ENCODE assay signal across 27 cellular contexts in genomic region chr4:158829254-158829653, GRCh38.
DNase-seq lines count a peak whose midpoint lies in the region; ATAC-seq, FAIRE-seq and TF ChIP-seq lines count a peak whose summit lies in the region.
"Had no signal": no experiment of that assay in that cellular context is flagged by ENCODE, and none has a peak within 500 bp of the region (broad histone marks: within the 10 kb centered on the region; RNA-seq: fewer than 3 reads in every experiment).

No MANE protein-coding gene starts in this region.

- no peak for ATAC-seq in activated T-helper 17 cell treated with anti-CD3 and anti-CD28 coated beads, Interleukin-2, amount 50 U/mL, for 72 hours (replicated peaks)
- ATAC-seq: PC-3 had no signal

- peak overlapping the region; percentile 18 for H3K27ac Mint-ChIP-seq in activated T-helper 17 cell treated with anti-CD3 and anti-CD28 coated beads, Interleukin-2, amount 50 U/mL, for 72 hours
- H3K27ac Mint-ChIP-seq in progenitor cell of endocrine pancreas (peak overlapping the region; percentile 1), type B pancreatic cell (no peak overlapping the region)

- H3K4me1 ChIP-seq in kidney (ENCODE audit: control insufficient read depth in 1 of 2, insufficient read depth in 1 of 2, low read depth in 1 of 2, low read length in 2 of 2): peaks cover 35 to 48% of the 10 kb centered on the region in 2 donors

- H3K9me3 ChIP-seq in kidney (ENCODE audit: control insufficient read depth in 1 of 2, low read length in 2 of 2): no peaks in the 10 kb centered on the region
- H3K9me3 ChIP-seq: BE2C, MG63 had no signal

- H3K4me3 ChIP-seq in kidney (ENCODE audit: low read length in 2 of 2): no peak overlapping the region
- H3K4me3 ChIP-seq: MG63 had no signal

- peaks cover 44% of the 10 kb centered on the region for H3K4me1 Mint-ChIP-seq in activated T-helper 17 cell treated with anti-CD3 and anti-CD28 coated beads, Interleukin-2, amount 50 U/mL, for 72 hours
- H3K4me1 Mint-ChIP-seq in progenitor cell of endocrine pancreas (ENCODE audit: low read depth) (peaks cover 70% of the 10 kb centered on the region), type B pancreatic cell (ENCODE audit: unreplicated experiment) (peaks cover 37% of the 10 kb centered on the region)
- H3K4me1 Mint-ChIP-seq: CD14-positive monocyte had no signal

- peaks cover 0 to 44% of the 10 kb centered on the region in 2 donors for H3K36me3 ChIP-seq in kidney (ENCODE audit: control insufficient read depth in 1 of 2, insufficient read depth in 2 of 2, low read length in 2 of 2)
- H3K36me3 ChIP-seq: BE2C, MG63 had no signal

- no peaks in the 10 kb centered on the region for H3K27me3 Mint-ChIP-seq in activated T-helper 17 cell treated with anti-CD3 and anti-CD28 coated beads, Interleukin-2, amount 50 U/mL, for 72 hours
- H3K27me3 Mint-ChIP-seq in progenitor cell of endocrine pancreas (no peaks in the 10 kb centered on the region), type B pancreatic cell (no peaks in the 10 kb centered on the region)

- intact Hi-C loops in kidney (cut with DNase I): no loop called here

- H3K9me3 Mint-ChIP-seq in activated T-helper 17 cell treated with anti-CD3 and anti-CD28 coated beads, Interleukin-2, amount 50 U/mL, for 72 hours: no peaks in the 10 kb centered on the region
- H3K9me3 Mint-ChIP-seq in progenitor cell of endocrine pancreas (ENCODE audit: low read depth) (peaks cover 3% of the 10 kb centered on the region), type B pancreatic cell (no peaks in the 10 kb centered on the region)
- H3K9me3 Mint-ChIP-seq: CD14-positive monocyte; CD8-positive, alpha-beta memory T cell had no signal

- no peak overlapping the region for H3K4me3 Mint-ChIP-seq in activated T-helper 17 cell treated with anti-CD3 and anti-CD28 coated beads, Interleukin-2, amount 50 U/mL, for 72 hours
- H3K4me3 Mint-ChIP-seq in progenitor cell of endocrine pancreas (ENCODE audit: low read depth) (no peak overlapping the region), type B pancreatic cell (no peak overlapping the region)
- H3K4me3 Mint-ChIP-seq: CD14-positive monocyte; CD8-positive, alpha-beta memory T cell had no signal

- H3K9ac ChIP-seq in kidney (ENCODE audit: low read length in 2 of 2): peak overlapping the region in 1 of 2 donors; percentile 6

- peak overlapping the region; percentile 20 to 32 for H3K27ac ChIP-seq in kidney (ENCODE audit: low read depth in 2 of 2, low read length in 2 of 2)

- TF ChIP-seq CTCF in kidney (IDR thresholded peaks at IDR 0.05; ENCODE audit: borderline replicate concordance, extremely low read depth, insufficient read depth) (no peak), progenitor cell of endocrine pancreas (IDR thresholded peaks at IDR 0.05; ENCODE audit: unreplicated experiment) (no peak), type B pancreatic cell (conservative IDR thresholded peaks at IDR 0.05) (no peak), GM10266 (IDR thresholded peaks at IDR 0.05; ENCODE audit: control insufficient read depth, insufficient read depth, low read depth, missing control alignments) (no peak)

- no peak for FAIRE-seq in kidney (lab: Jason Lieb, UNC)
- FAIRE-seq: H54 had no signal

- DNase-seq in NCI-H2227 (lab: John Stamatoyannopoulos, UW; ENCODE audit: unreplicated experiment) (peak; percentile 2), NCI-H2227 treated with DMSO at 0.1 percent for 48 hours (lab: John Stamatoyannopoulos, UW) (no peak), kidney (no peak), progenitor cell of endocrine pancreas (ENCODE audit: low spot score, unreplicated experiment) (no peak), type B pancreatic cell (ENCODE audit: extremely low spot score, unreplicated experiment) (no peak), GM10266 (ENCODE audit: extremely low spot score) (no peak), DMS53 treated with DMSO at 0.1 percent for 48 hours (lab: John Stamatoyannopoulos, UW; ENCODE audit: unreplicated experiment) (no peak)
- DNase-seq: 8988T; ACHN; BE2C; CD8-positive, alpha-beta memory T cell; DND-41; KBM-7; MG63; NCI-H1105 treated with DMSO at 0.1 percent for 48 hours; NCI-H146; NCI-H1930; NCI-H2107; NCI-H446 treated with DMSO at 0.1 percent for 48 hours; NCI-H526; NCI-H82; NK-92 treated with Interleukin-12 subunit alpha and Interleukin-12 subunit beta, amount 100 ng/mL, for 24 hours; PC-3; SHP77 had no signal

- H3K36me3 Mint-ChIP-seq in activated T-helper 17 cell treated with anti-CD3 and anti-CD28 coated beads, Interleukin-2, amount 50 U/mL, for 72 hours (ENCODE audit: low read depth): peaks cover 75% of the 10 kb centered on the region
- H3K36me3 Mint-ChIP-seq in progenitor cell of endocrine pancreas (ENCODE audit: insufficient read depth): peaks cover 19% of the 10 kb centered on the region
- H3K36me3 Mint-ChIP-seq in type B pancreatic cell: peaks cover 34% of the 10 kb centered on the region
